ENCODE assay signal across 9 cellular contexts in the genomic region with DNA sequence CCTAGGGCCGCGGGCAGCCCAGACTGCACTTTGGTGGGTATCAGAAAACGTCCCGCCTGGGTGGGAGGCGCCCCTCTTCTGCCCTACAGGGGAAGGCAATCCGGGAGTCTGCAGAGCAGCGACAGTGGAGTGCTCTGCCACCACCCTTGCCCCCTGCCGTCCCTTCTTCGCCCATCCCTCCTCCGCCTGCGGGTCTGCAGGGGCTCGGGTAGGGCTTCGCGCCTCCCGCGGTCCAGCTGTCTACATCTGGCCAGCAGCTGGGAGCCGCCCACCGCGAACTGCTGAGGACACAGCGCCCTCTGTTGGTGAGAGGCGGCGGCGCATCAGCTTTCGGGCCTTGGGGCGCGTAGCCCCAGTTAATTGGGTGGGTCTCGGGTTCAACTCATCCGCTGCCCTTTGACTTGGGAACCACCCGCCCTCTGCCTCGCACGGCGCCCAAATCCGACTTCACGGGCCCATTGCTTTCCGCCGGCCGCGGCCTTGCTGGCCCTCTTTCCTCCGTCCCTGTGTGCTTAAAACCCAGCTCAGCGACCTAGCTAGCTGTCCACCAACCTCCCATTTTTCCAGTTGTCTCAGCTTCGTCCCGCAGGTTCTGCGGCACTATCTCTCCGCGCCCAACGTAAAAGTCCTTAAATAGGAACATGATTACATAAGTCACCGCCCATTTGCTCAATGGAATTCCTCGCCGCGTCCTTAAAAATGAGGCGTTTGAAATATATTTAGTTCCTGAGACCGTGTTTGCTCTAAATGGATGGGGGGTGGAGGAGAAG. TPM values are rescaled to one million over a fixed set of nuclear protein-coding genes. Genes with fewer than 3 reads are reported as not detected.
A peak's percentile ranks its signal among the peaks of the same experiment; 100 is the strongest.
DNase-seq lines count a peak whose midpoint lies in the region; ATAC-seq and TF ChIP-seq lines count a peak whose summit lies in the region.
"Had no signal": no experiment of that assay in that cellular context is flagged by ENCODE, and none has a peak within 500 bp of the region (broad histone marks: within the 10 kb centered on the region; RNA-seq: fewer than 3 reads in every experiment).

No MANE protein-coding gene starts in this region.

- peak; percentile 52 for DNase-seq in NK-92 treated with Interleukin-12 subunit alpha and Interleukin-12 subunit beta, amount 100 ng/mL, for 24 hours (lab: John Stamatoyannopoulos, UW)
- no peak for DNase-seq in NK-92 (lab: John Stamatoyannopoulos, UW; ENCODE audit: unreplicated experiment)
- DNase-seq in NT2/D1 (ENCODE audit: low read depth, low spot score): no peak
- DNase-seq in activated T-cell treated with anti-CD3 and anti-CD28 coated beads, Interleukin-2, amount 50 U/mL, for 24 hours: peak; percentile 93
- DNase-seq in fibroblast of lung (ENCODE audit: low read depth in 2 of 2): peak in 1 of 2 donors; percentile 38
- peak; percentile 90 for DNase-seq in omental fat pad (ENCODE audit: low spot score)
- DNase-seq in tibial artery: peak; percentile 54 to 77

- H3K36me3 ChIP-seq in NT2/D1 (ENCODE audit: insufficient read depth, insufficient read length, low read length) (no peaks in the 10 kb centered on the region), fibroblast of lung (ENCODE audit: control insufficient read depth, insufficient read depth, low read length) (no peaks in the 10 kb centered on the region), tibial artery (no peaks in the 10 kb centered on the region)

- no peak overlapping the region for H2AFZ ChIP-seq in fibroblast of lung (ENCODE audit: low read length)

- H3K27me3 Mint-ChIP-seq in activated T-cell treated with anti-CD3 and anti-CD28 coated beads, Interleukin-2, amount 50 U/mL, for 24 hours: peaks cover 35% of the 10 kb centered on the region

- peak overlapping the region; percentile 54 for H3K4me3 Mint-ChIP-seq in activated T-cell treated with anti-CD3 and anti-CD28 coated beads, Interleukin-2, amount 50 U/mL, for 24 hours

- peaks cover 43% of the 10 kb centered on the region for H3K4me1 Mint-ChIP-seq in activated T-cell treated with anti-CD3 and anti-CD28 coated beads, Interleukin-2, amount 50 U/mL, for 24 hours (ENCODE audit: low read depth)

- H3K4me2 ChIP-seq in fibroblast of lung (ENCODE audit: extremely low read depth, insufficient read depth, low read length): peak overlapping the region; percentile 40

- H3K79me2 ChIP-seq in fibroblast of lung (ENCODE audit: control insufficient read depth, insufficient read depth, low read length): no peaks in the 10 kb centered on the region

- TF ChIP-seq CTCF in fibroblast of lung (conservative IDR thresholded peaks at IDR 0.05 in 1 of 2, IDR thresholded peaks at IDR 0.05 in 1 of 2; ENCODE audit: low read depth in 1 of 2, low read length in 2 of 2): peak; percentile 80 to 87
- TF ChIP-seq CTCF in omental fat pad (IDR thresholded peaks at IDR 0.05): peak in 1 of 3 donors; percentile 85
- peak; percentile 93 to 98 for TF ChIP-seq CTCF in tibial artery (IDR thresholded peaks at IDR 0.05)

- H4K20me1 ChIP-seq in fibroblast of lung (ENCODE audit: control insufficient read depth, extremely low read depth, insufficient read depth, low read length): no peaks in the 10 kb centered on the region

- H3K4me1 ChIP-seq in NT2/D1 (ENCODE audit: insufficient read depth, insufficient read length) (peaks cover 17% of the 10 kb centered on the region), fibroblast of lung (ENCODE audit: control insufficient read depth, extremely low read depth, insufficient read depth, low read length) (no peaks in the 10 kb centered on the region), tibial artery (peaks cover 0 to 31% (median 25%) of the 10 kb centered on the region in 4 donors)

- H3K9me3 ChIP-seq in NT2/D1 (ENCODE audit: insufficient read depth, low read length): peaks cover 7% of the 10 kb centered on the region; the same call in 1 of the 2 replicates
- H3K9me3 ChIP-seq in fibroblast of lung (ENCODE audit: control insufficient read depth, insufficient read depth, low read depth, low read length): no peaks in the 10 kb centered on the region
- H3K9me3 ChIP-seq in tibial artery: no peaks in the 10 kb centered on the region

- H3K4me3 ChIP-seq in NT2/D1 (ENCODE audit: insufficient read length, low read depth): peak overlapping the region; percentile 18
- peak overlapping the region in 1 of 4 experiments; percentile 14 for H3K4me3 ChIP-seq in fibroblast of lung (replicated peaks in 1 of 4; ENCODE audit: control extremely low read depth in 1 of 4, insufficient read depth in 1 of 4, low read depth in 3 of 4, low read length in 4 of 4)
- peak overlapping the region in 1 of 2 donors; percentile 29 for H3K4me3 ChIP-seq in tibial artery

- H3K9ac ChIP-seq in NT2/D1 (ENCODE audit: insufficient read length, low read depth) (no peak overlapping the region), fibroblast of lung (ENCODE audit: insufficient read depth, low read length) (no peak overlapping the region)

- ATAC-seq in HG03095 (IDR thresholded peaks at IDR 0.05; ENCODE audit: unreplicated experiment): peak; percentile 34
- peak; percentile 67 for ATAC-seq in omental fat pad (ENCODE audit: low FRiP score)

- H3K27ac Mint-ChIP-seq in activated T-cell treated with anti-CD3 and anti-CD28 coated beads, Interleukin-2, amount 50 U/mL, for 24 hours: peak overlapping the region; percentile 3

- intact Hi-C loops in tibial artery (cut with DNase I; ENCODE audit: low total_unique reads): no loop called here

- no peak overlapping the region for H3K27ac ChIP-seq in fibroblast of lung (ENCODE audit: insufficient read depth, low read length)
- no peak overlapping the region for H3K27ac ChIP-seq in tibial artery

- peaks cover 83% of the 10 kb centered on the region for H3K27me3 ChIP-seq in NT2/D1 (ENCODE audit: insufficient read depth, insufficient read length)
- H3K27me3 ChIP-seq in fibroblast of lung (ENCODE audit: control insufficient read depth, insufficient read depth, low read length): peaks cover 51% of the 10 kb centered on the region
- H3K27me3 ChIP-seq in tibial artery: peaks cover 7 to 89% of the 10 kb centered on the region in 2 donors

- H3K36me3 Mint-ChIP-seq in activated T-cell treated with anti-CD3 and anti-CD28 coated beads, Interleukin-2, amount 50 U/mL, for 24 hours (ENCODE audit: low read depth): no peaks in the 10 kb centered on the region

- no peaks in the 10 kb centered on the region for H3K9me3 Mint-ChIP-seq in activated T-cell treated with anti-CD3 and anti-CD28 coated beads, Interleukin-2, amount 50 U/mL, for 24 hours

RNA-seq across cellular contexts. Expression of a gene that starts 17.6 kb away (rescaled TPM):
- total RNA-seq in fibroblast of lung (not detected in 2 replicates), omental fat pad (1 to 10 TPM in 1 of 4 donors, under 1 TPM in 1, not detected in 2; 0.36 to 2.3 TPM)
- not detected in 2 replicates for polyA plus RNA-seq in fibroblast of lung
- polyA plus RNA-seq in fibroblast of lung (2012): not detected in 2 replicates
- polyA minus RNA-seq in fibroblast of lung (ENCODE audit: low replicate concordance): not detected in 2 replicates
- total RNA-seq: pulmonary artery endothelial cell had no signal

RNA-seq across cellular contexts. Expression of a gene that starts 38.7 kb away (rescaled TPM):
- total RNA-seq in fibroblast of lung: not detected in 2 replicates
- not detected in 2 replicates for polyA plus RNA-seq in fibroblast of lung
- polyA plus RNA-seq in fibroblast of lung (2012): not detected in 2 replicates
- polyA minus RNA-seq in fibroblast of lung (ENCODE audit: low replicate concordance): not detected in 2 replicates
- 1 to 10 TPM in 2 of 4 donors, under 1 TPM in 2; 0.19 to 2.7 (median 0.62) TPM for total RNA-seq in omental fat pad
- total RNA-seq: pulmonary artery endothelial cell had no signal

Comparison
In these comparisons a context has a peak if more than half of its experiments do, and no peak if none do; other contexts are left out.
1. DNase-seq: peak in NK-92 treated with Interleukin-12 subunit alpha and Interleukin-12 subunit beta, amount 100 ng/mL, for 24 hours (single experiment), activated T-cell treated with anti-CD3 and anti-CD28 coated beads, Interleukin-2, amount 50 U/mL, for 24 hours (single experiment), omental fat pad (single experiment) and tibial artery (2 of 2); none in NK-92 (single experiment) and NT2/D1 (single experiment).